In the genomic region with DNA sequence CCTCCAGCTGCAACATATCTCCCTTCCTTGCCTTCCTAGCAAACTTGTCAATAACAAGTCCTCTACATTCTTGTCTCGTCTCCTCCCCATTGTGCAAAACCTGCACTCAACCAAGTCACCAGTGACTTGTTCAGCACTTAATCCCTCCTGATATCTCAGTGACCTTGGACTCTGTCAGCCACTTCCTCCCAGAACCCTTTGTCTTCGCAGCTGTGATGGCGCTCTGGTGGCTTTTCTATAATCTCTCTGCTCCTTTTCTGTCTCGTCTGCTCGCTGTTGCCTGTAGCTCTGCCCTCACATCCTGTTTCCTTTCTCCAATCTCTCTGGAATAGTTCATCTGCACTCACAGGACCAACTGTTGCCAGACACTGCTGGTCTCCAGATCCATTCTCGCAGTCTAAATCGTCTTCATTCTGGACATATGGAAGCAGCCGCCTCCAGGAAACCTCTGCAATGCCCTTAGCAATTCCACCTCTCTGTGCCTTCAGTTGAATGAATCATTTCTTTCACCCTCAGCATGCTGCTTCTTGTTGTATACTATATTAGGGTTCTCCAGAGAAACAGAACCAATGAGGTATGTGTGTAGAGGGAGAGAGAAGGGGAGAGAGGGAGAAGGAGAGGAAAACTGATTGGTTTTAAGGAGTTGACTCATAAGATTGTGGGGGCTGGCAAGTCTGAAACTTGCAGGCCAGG, we compare ENCODE assay signal across 10 cellular contexts. TPM values are rescaled to one million over a fixed set of nuclear protein-coding genes. Genes with fewer than 3 reads are reported as not detected.
A peak's percentile ranks its signal among the peaks of the same experiment; 100 is the strongest.
DNase-seq lines count a peak whose midpoint lies in the region; ATAC-seq and TF ChIP-seq lines count a peak whose summit lies in the region.
"Had no signal": no experiment of that assay in that cellular context is flagged by ENCODE, and none has a peak within 500 bp of the region (broad histone marks: within the 10 kb centered on the region; RNA-seq: fewer than 3 reads in every experiment).

No MANE protein-coding gene starts in this region.

- TF ChIP-seq CTCF in BJ (IDR thresholded peaks at IDR 0.05; ENCODE audit: insufficient read depth, low read depth, low read length) (no peak), KMS-11 (conservative IDR thresholded peaks at IDR 0.05; ENCODE audit: low read depth, low read length) (no peak), liver (IDR thresholded peaks at IDR 0.05; ENCODE audit: low read depth, low read length, missing input control) (no peak)

- H3K79me2 ChIP-seq in KMS-11 (ENCODE audit: insufficient read depth, low read depth) = no peaks in the 10 kb centered on the region

- WGBS in liver = 66% methylated on average over 8 of the region's 8 CpGs

- no peaks in the 10 kb centered on the region for H3K9me3 ChIP-seq in liver (ENCODE audit: control insufficient read depth in 4 of 4, low read length in 3 of 4)

- H3K27ac ChIP-seq in KMS-11 (peak overlapping the region; percentile 33; the same call in 1 of the 2 replicates), liver (ENCODE audit: low read depth in 1 of 2, low read length in 2 of 2) (no peak overlapping the region)

- peak overlapping the region; percentile 38 for H3K4me2 ChIP-seq in KMS-11

- H3K4me1 ChIP-seq in KMS-11 (ENCODE audit: low read depth, poor library complexity, severe bottlenecking) = peaks cover 63% of the 10 kb centered on the region
- peaks cover 13 to 30% (median 18%) of the 10 kb centered on the region in 4 donors for H3K4me1 ChIP-seq in liver (ENCODE audit: control insufficient read depth in 4 of 4, insufficient read depth in 4 of 4, low read length in 3 of 4)

- H2AFZ ChIP-seq in KMS-11 (ENCODE audit: low read depth) = peak overlapping the region; percentile 41

- POLR2A ChIA-PET in BJ (lab: Charles Lee) = no interaction called here

- ATAC-seq in left lobe of liver (no peak), GM21723 (IDR thresholded peaks at IDR 0.05; ENCODE audit: unreplicated experiment) (no peak), HG03457 (IDR thresholded peaks at IDR 0.05; ENCODE audit: unreplicated experiment) (no peak)

- no peaks in the 10 kb centered on the region for H3K36me3 ChIP-seq in BJ (ENCODE audit: control insufficient read depth, insufficient read depth, low read length)
- H3K36me3 ChIP-seq in KMS-11 (ENCODE audit: insufficient read depth) = no peaks in the 10 kb centered on the region
- H3K36me3 ChIP-seq in liver (ENCODE audit: control insufficient read depth in 4 of 4, insufficient read depth in 3 of 4, low read depth in 1 of 4, low read length in 3 of 4) = no peaks in the 10 kb centered on the region

- H3K4me3 ChIP-seq in BJ (ENCODE audit: low read depth, low read length) (no peak overlapping the region), KMS-11 (IDR thresholded peaks at IDR 0.05; ENCODE audit: insufficient read depth, low read depth, low read length) (no peak overlapping the region), liver (ENCODE audit: low read depth in 1 of 3, low read length in 3 of 3) (no peak overlapping the region)

- no peaks in the 10 kb centered on the region for H4K20me1 ChIP-seq in KMS-11 (ENCODE audit: insufficient read depth)

- H3K27me3 ChIP-seq in BJ (ENCODE audit: control insufficient read depth, insufficient read depth, low read length) = peaks cover 5% of the 10 kb centered on the region; the same call in 1 of the 2 replicates
- no peaks in the 10 kb centered on the region for H3K27me3 ChIP-seq in KMS-11 (ENCODE audit: insufficient read depth, low read depth)
- H3K27me3 ChIP-seq in liver (ENCODE audit: control insufficient read depth in 4 of 4, insufficient read depth in 4 of 4, low read length in 3 of 4) = no peaks in the 10 kb centered on the region

- CTCF ChIA-PET in BJ (lab: Yijun Ruan, JAX) = interaction anchor here (0.8 kb wide), 1 partner anchor 234 kb away, joined by 8 read pairs; no protein-coding TSS in a partner anchor

- H3K9ac ChIP-seq in KMS-11 (no peak overlapping the region), liver (ENCODE audit: low read depth in 1 of 2, low read length in 2 of 2) (no peak overlapping the region)

- peak in 1 of 2 donors; percentile 4 for TF ChIP-seq RAD21 in liver (IDR thresholded peaks at IDR 0.05)

- peak; percentile 14 for DNase-seq in BJ (ENCODE audit: low read depth)
- DNase-seq in amniotic epithelial cell (ENCODE audit: low read depth) = peak; percentile 69
- DNase-seq in left lobe of liver (ENCODE audit: low spot score) = no peak
- no peak for DNase-seq in RPMI8226
- DNase-seq: H7, NCI-H1048 had no signal

TF ChIP-seq in liver, 16 proteins besides CTCF, POLR2A, EP300 and RAD21:
- TF ChIP-seq RXRA (IDR thresholded peaks at IDR 0.05) = no peak
- TF ChIP-seq SP1 (IDR thresholded peaks at IDR 0.05) = peak; percentile 9
- no peak for TF ChIP-seq JUND (IDR thresholded peaks at IDR 0.05)
- no peak for TF ChIP-seq FOXA1 (IDR thresholded peaks at IDR 0.05)
- TF ChIP-seq TAF1 (conservative IDR thresholded peaks at IDR 0.05) = no peak
- TF ChIP-seq NR2F2 (IDR thresholded peaks at IDR 0.05) = peak; percentile 70

RNA-seq across cellular contexts. Expression of a gene that starts 17.4 kb away (rescaled TPM):
- polyA plus RNA-seq in BJ (2011; rRNA removed) (10.3 and 22.2 TPM in 2 replicates), liver (10 to 100 TPM; 12.6 to 13.6 TPM)
- 5.5 and 5.7 TPM in 2 replicates for polyA minus RNA-seq in BJ (2011; rRNA and poly(A)+ RNA removed)
- total RNA-seq in liver (10 to 100 TPM; 15.6 to 17.0 TPM), left lobe of liver (13.4 TPM)

RNA-seq across cellular contexts. Expression of a gene that starts 53.9 kb away (rescaled TPM):
- polyA plus RNA-seq in BJ (2011; rRNA removed) (56.8 and 63.7 TPM in 2 replicates), liver (10 to 100 TPM; 16.1 to 18.5 TPM)
- polyA minus RNA-seq in BJ (2011; rRNA and poly(A)+ RNA removed) = 25.5 and 54.7 TPM in 2 replicates
- total RNA-seq in liver (10 to 100 TPM; 19.2 to 22.1 TPM), left lobe of liver (12.3 TPM)

Comparison
In these comparisons a context has a peak if more than half of its experiments do, and no peak if none do; other contexts are left out.
1. DNase-seq: peak in BJ (single experiment) and amniotic epithelial cell (single experiment); none in left lobe of liver (single experiment) and RPMI8226 (single experiment).